Comparison of ENCODE assay signal across 18 cellular contexts in the genomic region with DNA sequence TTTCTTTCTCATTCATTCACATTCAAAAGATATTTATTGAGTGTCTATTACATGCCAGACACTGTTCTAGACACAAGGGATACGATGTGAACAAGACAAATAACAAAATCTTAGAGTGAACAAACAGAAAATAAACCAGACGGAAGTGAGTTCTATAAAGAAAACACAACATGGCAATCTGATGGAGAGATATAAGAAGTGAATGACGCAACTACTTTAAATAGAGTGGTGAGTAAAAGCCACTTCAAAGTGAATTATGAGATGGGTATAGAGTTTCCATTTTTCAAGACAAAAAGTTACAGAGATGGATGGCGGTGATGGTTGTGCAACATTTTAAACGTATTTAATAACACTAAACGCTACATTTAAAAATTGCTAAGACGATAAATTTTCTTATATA.
DNase-seq lines count a peak whose midpoint lies in the region; ATAC-seq, FAIRE-seq and TF ChIP-seq lines count a peak whose summit lies in the region.
"Had no signal": no experiment of that assay in that cellular context is flagged by ENCODE, and none has a peak within 500 bp of the region (broad histone marks: within the 10 kb centered on the region; RNA-seq: fewer than 3 reads in every experiment).

No MANE protein-coding gene starts in this region.

- H3K4me3 ChIP-seq in A673 (ENCODE audit: low read depth, low read length, poor library complexity, severe bottlenecking), result no peak overlapping the region
- H3K4me3 ChIP-seq in K562, result no peak overlapping the region

- no peaks in the 10 kb centered on the region for H3K27me3 ChIP-seq in A673 (replicated peaks; ENCODE audit: insufficient read depth, low read depth, low read length, poor library complexity)
- no peaks in the 10 kb centered on the region for H3K27me3 ChIP-seq in K562 (ENCODE audit: control insufficient read depth in 2 of 2, insufficient read depth in 2 of 2, low read length in 2 of 2)

- H3K9me3 ChIP-seq in A673 (ENCODE audit: low read depth, low read length, poor library complexity, severe bottlenecking) (no peaks in the 10 kb centered on the region), K562 (replicated peaks; ENCODE audit: control insufficient read depth, insufficient read depth, low read depth, low read length) (no peaks in the 10 kb centered on the region)
- H3K9me3 ChIP-seq: SK-N-SH had no signal

- no peak for TF ChIP-seq EP300 in K562 (IDR thresholded peaks at IDR 0.05; ENCODE audit: low read length)

- no peak for TF ChIP-seq RAD21 in K562 (CRISPR knock-in tag; conservative IDR thresholded peaks at IDR 0.05 in 1 of 2, IDR thresholded peaks at IDR 0.05 in 1 of 2)

- H4K20me1 ChIP-seq in K562 (replicated peaks; ENCODE audit: control insufficient read depth, insufficient read depth, low read length), result no peaks in the 10 kb centered on the region

- TF ChIP-seq CTCF in A673 (conservative IDR thresholded peaks at IDR 0.05; ENCODE audit: low read depth, low read length) (no peak), K562 (IDR thresholded peaks at IDR 0.05 in 2 of 3, conservative IDR thresholded peaks at IDR 0.05 in 1 of 3; ENCODE audit: insufficient read depth in 2 of 3, low read depth in 1 of 3, low read length in 3 of 3) (no peak)

- no peaks in the 10 kb centered on the region; the same call in 2 of the 3 replicates for H3K79me2 ChIP-seq in K562 (ENCODE audit: control insufficient read depth, insufficient read depth, low read length)

- intact Hi-C loops in A673 (cut with micrococcal nuclease; ENCODE audit: unreplicated experiment) (no loop called here), K562 (cut with micrococcal nuclease) (no loop called here)

- in situ Hi-C loops in K562 (cut with MboI), result no loop called here

- H3K36me3 ChIP-seq in A673 (ENCODE audit: insufficient read depth, low read length, poor library complexity, severe bottlenecking), result no peaks in the 10 kb centered on the region
- H3K36me3 ChIP-seq in K562 (ENCODE audit: control insufficient read depth, insufficient read depth, low read length), result peaks cover 18% of the 10 kb centered on the region; the same call in 2 of the 3 replicates

- no peak for FAIRE-seq in K562 (lab: Jason Lieb, UNC)
- FAIRE-seq: H1, TTC549 had no signal

- peak; percentile 3 for DNase-seq in A673 (ENCODE audit: low spot score)
- peak; percentile 1 for DNase-seq in Daoy (ENCODE audit: low read depth)
- DNase-seq in NCI-H460 (ENCODE audit: extremely low read depth, low read depth), result peak; percentile 26
- DNase-seq in K562 (ENCODE audit: extremely low read depth in 1 of 4, low spot score in 3 of 4), result no peak
- no peak for DNase-seq in UCSD-AML1 (lab: John Stamatoyannopoulos, UW; ENCODE audit: unreplicated experiment)
- DNase-seq in GM19240 (ENCODE audit: insufficient read length, low spot score), result no peak
- no peak for DNase-seq in medulla oblongata (ENCODE audit: extremely low spot score)
- DNase-seq: activated CD8-positive, alpha-beta memory T cell treated with anti-CD3 and anti-CD28 coated beads for 24 hours; activated gamma-delta T cell; hippocampal formation; NCI-H526 treated with DMSO at 0.1 percent for 48 hours; right cardiac atrium; SK-N-SH; substantia nigra had no signal

- H3K9me1 ChIP-seq in K562 (ENCODE audit: control insufficient read depth, insufficient read depth, low read length), result no peaks in the 10 kb centered on the region

- no peak; the same call in 2 of the 3 replicates for ATAC-seq in K562
- ATAC-seq: Panc1, right cardiac atrium had no signal

- no peak overlapping the region for H3K4me2 ChIP-seq in K562 (ENCODE audit: insufficient read depth, low read length)
- H3K4me2 ChIP-seq: KMS-11, SK-N-SH had no signal

- BruUV-seq in A673 (replicated peaks; lab: Mats Ljungman, UMichigan) (no TSS peak), K562 (replicated peaks; lab: Mats Ljungman, UMichigan) (no TSS peak)

- POLR2A ChIA-PET in A673 (lab: Charles Lee; ENCODE audit: low non-redundant PET), result no interaction called here
- POLR2A ChIA-PET in K562 (lab: Yijun Ruan, JAX), result no interaction called here

- no peak for TF ChIP-seq POLR2A in K562 (conservative IDR thresholded peaks at IDR 0.05)

- H2AFZ ChIP-seq in K562 (ENCODE audit: low read depth, low read length), result no peak overlapping the region

- H3K9ac ChIP-seq in K562 (ENCODE audit: insufficient read depth in 1 of 2, low read depth in 2 of 2, low read length in 2 of 2), result no peak overlapping the region
- H3K9ac ChIP-seq: KMS-11, SK-N-SH had no signal

- H3K4me1 ChIP-seq in A673 (ENCODE audit: insufficient read depth, low read length, poor library complexity, severe bottlenecking) (no peaks in the 10 kb centered on the region), K562 (replicated peaks in 1 of 2; ENCODE audit: control insufficient read depth in 2 of 2, insufficient read depth in 2 of 2, low read length in 2 of 2) (no peaks in the 10 kb centered on the region)

- 83% methylated on average over 7 of the region's 7 CpGs for WGBS in K562 (ENCODE audit: insufficient coverage, low coverage, missing lambda C conversion rate)

- CTCF ChIA-PET in A673 (lab: Charles Lee), result no interaction called here
- CTCF ChIA-PET in K562 (lab: Yijun Ruan, JAX; ENCODE audit: low intra/inter-chr PET ratio), result no interaction called here

- H3K27ac ChIP-seq in A673 (ENCODE audit: low read depth, low read length, poor library complexity, severe bottlenecking), result no peak overlapping the region
- H3K27ac ChIP-seq in K562 (ENCODE audit: extremely low read depth, low read depth, low read length), result no peak overlapping the region
- H3K27ac ChIP-seq: KMS-11 had no signal

TF ChIP-seq in K562, 482 proteins besides CTCF, POLR2A, EP300 and RAD21:
- no peak for TF ChIP-seq ZNF696 (CRISPR knock-in tag; conservative IDR thresholded peaks at IDR 0.05)
- TF ChIP-seq CEBPB (tag; IDR thresholded peaks at IDR 0.05), result peak; percentile 50
- no peak for TF ChIP-seq USF1 (CRISPR knock-in tag; IDR thresholded peaks at IDR 0.05)
- TF ChIP-seq CEBPG (CRISPR knock-in tag; IDR thresholded peaks at IDR 0.05), result no peak
- TF ChIP-seq CEBPG (tag; conservative IDR thresholded peaks at IDR 0.05 in 1 of 2, IDR thresholded peaks at IDR 0.05 in 1 of 2), result peak in 1 of 2 experiments; percentile 52; a peak in 2 of 4 replicates
- no peak for TF ChIP-seq POLR2B (IDR thresholded peaks at IDR 0.05; ENCODE audit: low read depth, partially characterized antibody)
TF ChIP-seq in K562: peak in this region for 2.

Comparison
In these comparisons a context has a peak if more than half of its experiments do, and no peak if none do; other contexts are left out.
1. DNase-seq: peak in A673 (single experiment), Daoy (single experiment) and NCI-H460 (single experiment); none in K562 (0 of 4), UCSD-AML1 (single experiment), GM19240 (single experiment) and medulla oblongata (single experiment).